25 cellular contexts compared by ENCODE assay signal in genomic region chr3:67453628-67454027, GRCh38.
DNase-seq lines count a peak whose midpoint lies in the region; FAIRE-seq lines count a peak whose summit lies in the region.
"Had no signal": no experiment of that assay in that cellular context is flagged by ENCODE, and none has a peak within 500 bp of the region (broad histone marks: within the 10 kb centered on the region; RNA-seq: fewer than 3 reads in every experiment).

No MANE protein-coding gene starts in this region.

- DNase-seq in GM18507 (ENCODE audit: extremely low spot score, insufficient read length, low read depth) (no peak), NCI-H146 treated with DMSO at 0.1 percent for 48 hours (lab: John Stamatoyannopoulos, UW; ENCODE audit: unreplicated experiment) (no peak)
- DNase-seq: 8988T; ACHN; AML-193; BE2C; C1 segment of cervical spinal cord; Caco-2; Calu3; CD4-positive, alpha-beta memory T cell; CD4-positive, alpha-beta T cell; CD4-positive, CD25-positive, alpha-beta regulatory T cell; CD8-positive, alpha-beta memory T cell; CD8-positive, alpha-beta T cell; COR-L47; DMS 273 treated with DMSO at 0.1 percent for 48 hours; DMS153; DMS53; DMS79; DMS79 treated with DMSO at 0.1 percent for 48 hours; DND-41; EL had no signal

- peak; percentile 46 for FAIRE-seq in GM18507 (lab: Jason Lieb, UNC)
- FAIRE-seq: A204.1, A549, D721Med had no signal
